Comparison of ENCODE assay signal across 20 cellular contexts in genomic region chr17:47665655-47666054, GRCh38. TPM values are rescaled to one million over a fixed set of nuclear protein-coding genes. Genes with fewer than 3 reads are reported as not detected.
DNase-seq lines count a peak whose midpoint lies in the region; ATAC-seq and TF ChIP-seq lines count a peak whose summit lies in the region.
"Had no signal": no experiment of that assay in that cellular context is flagged by ENCODE, and none has a peak within 500 bp of the region (broad histone marks: within the 10 kb centered on the region; RNA-seq: fewer than 3 reads in every experiment).

No MANE protein-coding gene starts in this region.

- H2AFZ ChIP-seq in GM23248 (no peak overlapping the region), MM.1S (ENCODE audit: low read length) (no peak overlapping the region)

- no peaks in the 10 kb centered on the region for H3K9me3 Mint-ChIP-seq in activated CD8-positive, alpha-beta T cell treated with anti-CD3 and anti-CD28 coated beads for 36 hours
- H3K9me3 Mint-ChIP-seq: naive B cell had no signal

- H3K4me2 ChIP-seq in GM23248 (ENCODE audit: unreplicated experiment) (no peak overlapping the region), MM.1S (ENCODE audit: low read depth, low read length) (no peak overlapping the region)
- H3K4me2 ChIP-seq: KMS-11 had no signal

- no peak for ATAC-seq in activated CD8-positive, alpha-beta T cell treated with anti-CD3 and anti-CD28 coated beads for 36 hours
- no peak for ATAC-seq in HG02763 (IDR thresholded peaks at IDR 0.05; ENCODE audit: unreplicated experiment)
- ATAC-seq: activated CD8-positive, alpha-beta T cell treated with anti-CD3 and anti-CD28 coated beads, Interleukin-2, amount 10 ng/mL, durations not matched to agents 7 days and 5 days; body of pancreas; PC-3 had no signal

- peaks cover 93% of the 10 kb centered on the region for H3K36me3 ChIP-seq in GM23248 (ENCODE audit: low read depth)
- H3K36me3 ChIP-seq in MM.1S (replicated peaks; ENCODE audit: insufficient read depth, low read length): peaks cover 49% of the 10 kb centered on the region

- peaks cover 22% of the 10 kb centered on the region for H3K4me1 Mint-ChIP-seq in activated CD8-positive, alpha-beta T cell treated with anti-CD3 and anti-CD28 coated beads for 36 hours (ENCODE audit: low read depth)

- H3K4me1 ChIP-seq in GM23248 (ENCODE audit: insufficient read depth) (no peaks in the 10 kb centered on the region), MM.1S (ENCODE audit: low read length) (peaks cover 37% of the 10 kb centered on the region)
- H3K4me1 ChIP-seq: body of pancreas had no signal

- peaks cover 94% of the 10 kb centered on the region for H3K79me2 ChIP-seq in GM23248 (ENCODE audit: insufficient read depth)
- peaks cover 89% of the 10 kb centered on the region for H3K79me2 ChIP-seq in MM.1S (ENCODE audit: low read length)

- POLR2A ChIA-PET in activated CD8-positive, alpha-beta T cell treated with anti-CD3 and anti-CD28 coated beads for 36 hours (lab: Charles Lee): interaction anchor here (1.3 to 26.8 kb wide), 6 partner anchors 4 to 125 kb away, joined by 3 to 583 read pairs (median 12); partner anchors contain the start of gene KPNB1

- WGBS in GM23248 (ENCODE audit: low coverage in 1 of 2, low lambda C conversion rate in 2 of 2, missing lambda C conversion rate in 2 of 2), 2 experiments: 36 to 43% methylated on average over 3 of the region's 3 CpGs

- CTCF ChIA-PET in activated CD8-positive, alpha-beta T cell treated with anti-CD3 and anti-CD28 coated beads for 36 hours (lab: Charles Lee): interaction anchor here (0.6 to 6.2 kb wide), 14 partner anchors 8 to 260 kb away, joined by 3 to 92 read pairs (median 7); partner anchors contain the start of genes KPNB1 and TBX21

- in situ Hi-C loops in GM23248 (cut with MboI): no loop called here

- intact Hi-C loops in activated CD8-positive, alpha-beta T cell treated with anti-CD3 and anti-CD28 coated beads for 36 hours (cut with micrococcal nuclease): no loop called here

- DNase-seq in AG10803 (ENCODE audit: low read depth) (peak; percentile 88), GM23248 (peak; percentile 75), SKM-1 treated with dmso at 0.1 percent for 144 hours (lab: John Stamatoyannopoulos, UW; ENCODE audit: unreplicated experiment) (peak; percentile 62), fibroblast of villous mesenchyme (ENCODE audit: low read depth) (peak; percentile 75), cerebellar nuclear complex (lab: John Stamatoyannopoulos, UW) (no peak), MM.1S (no peak)
- DNase-seq in activated CD8-positive, alpha-beta T cell treated with anti-CD3 and anti-CD28 coated beads for 36 hours: no peak
- DNase-seq: activated CD8-positive, alpha-beta T cell treated with anti-CD3 and anti-CD28 coated beads, Interleukin-2, amount 10 ng/mL, durations not matched to agents 7 days and 5 days; body of pancreas; DMS79; effector CD4-positive, alpha-beta T cell; lower lobe of right lung; naive B cell; NCI-H187 treated with DMSO at 0.1 percent for 48 hours; NCI-H510A treated with DMSO at 0.1 percent for 48 hours; PC-3; stimulated activated CD8-positive, alpha-beta memory T cell treated with anti-CD3 and anti-CD28 coated beads, Interleukin-4, amount 100 ng/mL, for 48 hours had no signal

- peak overlapping the region; percentile 46 for H3K27ac ChIP-seq in GM23248
- H3K27ac ChIP-seq in MM.1S (ENCODE audit: low read length): no peak overlapping the region
- H3K27ac ChIP-seq: body of pancreas, C4-2B, KMS-11, lower lobe of right lung had no signal

- H3K9me2 ChIP-seq in GM23248 (ENCODE audit: insufficient read depth) (no peaks in the 10 kb centered on the region), MM.1S (replicated peaks; ENCODE audit: insufficient read depth, low read length) (no peaks in the 10 kb centered on the region)

- TF ChIP-seq CTCF in AG10803 (conservative IDR thresholded peaks at IDR 0.05; ENCODE audit: low read length) (no peak), fibroblast of villous mesenchyme (IDR thresholded peaks at IDR 0.05; ENCODE audit: insufficient read depth, low read depth, low read length) (no peak), MM.1S (IDR thresholded peaks at IDR 0.05; ENCODE audit: low read length) (no peak)
- no peak for TF ChIP-seq CTCF in activated CD8-positive, alpha-beta T cell treated with anti-CD3 and anti-CD28 coated beads for 36 hours (IDR thresholded peaks at IDR 0.05)

- peaks cover 62% of the 10 kb centered on the region for H3F3A ChIP-seq in GM23248 (ENCODE audit: insufficient read depth)
- H3F3A ChIP-seq in MM.1S (ENCODE audit: insufficient read depth, low read length): peaks cover 20% of the 10 kb centered on the region

- H4K20me1 ChIP-seq in GM23248 (ENCODE audit: insufficient read depth) (0 out of 2 replicates have a peak, but pooled peaks cover 3% of the 10 kb centered on the region), MM.1S (ENCODE audit: insufficient read depth, low read length) (peaks cover 19% of the 10 kb centered on the region; the same call in 1 of the 2 replicates)

- H3K4me3 Mint-ChIP-seq in activated CD8-positive, alpha-beta T cell treated with anti-CD3 and anti-CD28 coated beads for 36 hours: no peak overlapping the region
- H3K4me3 Mint-ChIP-seq: activated CD8-positive, alpha-beta T cell treated with anti-CD3 and anti-CD28 coated beads, Interleukin-2, amount 10 ng/mL, durations not matched to agents 7 days and 5 days; naive B cell had no signal

- H3K9me3 ChIP-seq in GM23248 (ENCODE audit: low read depth) (no peaks in the 10 kb centered on the region), MM.1S (replicated peaks; ENCODE audit: insufficient read depth, low read length) (no peaks in the 10 kb centered on the region)
- H3K9me3 ChIP-seq: body of pancreas, lower lobe of right lung had no signal

- H3K36me3 Mint-ChIP-seq in activated CD8-positive, alpha-beta T cell treated with anti-CD3 and anti-CD28 coated beads for 36 hours (ENCODE audit: low read depth): peaks cover 73% of the 10 kb centered on the region

- H3K27ac Mint-ChIP-seq in activated CD8-positive, alpha-beta T cell treated with anti-CD3 and anti-CD28 coated beads for 36 hours: no peak overlapping the region
- H3K27ac Mint-ChIP-seq: activated CD8-positive, alpha-beta T cell treated with anti-CD3 and anti-CD28 coated beads, Interleukin-2, amount 10 ng/mL, durations not matched to agents 7 days and 5 days had no signal

- H3K4me3 ChIP-seq in AG10803 (ENCODE audit: low read length) (no peak overlapping the region), GM23248 (no peak overlapping the region), fibroblast of villous mesenchyme (ENCODE audit: low read depth, low read length) (no peak overlapping the region), MM.1S (ENCODE audit: low read length) (no peak overlapping the region)
- H3K4me3 ChIP-seq: body of pancreas, lower lobe of right lung had no signal

- no peaks in the 10 kb centered on the region for H3K27me3 ChIP-seq in GM23248 (replicated peaks; ENCODE audit: insufficient read depth)
- no peaks in the 10 kb centered on the region for H3K27me3 ChIP-seq in MM.1S (replicated peaks; ENCODE audit: insufficient read depth, low read length)
- H3K27me3 ChIP-seq: body of pancreas had no signal

- H3K9ac ChIP-seq in GM23248 (no peak overlapping the region), MM.1S (ENCODE audit: low read length) (no peak overlapping the region)
- H3K9ac ChIP-seq: KMS-11 had no signal

- H3K27me3 Mint-ChIP-seq in activated CD8-positive, alpha-beta T cell treated with anti-CD3 and anti-CD28 coated beads for 36 hours: no peaks in the 10 kb centered on the region
- H3K27me3 Mint-ChIP-seq: naive B cell had no signal

RNA-seq across cellular contexts. Expression of gene KPNB1, which starts 15.9 kb away (rescaled TPM):
- total RNA-seq in GM23248 (2014; rRNA removed; shearing (Covaris generic)): 421 and 423 TPM in 2 replicates
- 54.5 and 59.5 TPM in 2 replicates for polyA plus RNA-seq in GM23248 (2016; fragmentation: Nextera tagmentation; extraction: Ambion mirVana)
- 325 and 443 TPM in 2 replicates for total RNA-seq in fibroblast of villous mesenchyme
- total RNA-seq in activated CD8-positive, alpha-beta T cell treated with anti-CD3 and anti-CD28 coated beads for 36 hours: 100 to 1,000 TPM; 589 to 605 TPM

RNA-seq across cellular contexts. Expression of gene TBKBP1, which starts 28.3 kb away (rescaled TPM):
- 12.3 and 25.8 TPM in 2 replicates for total RNA-seq in GM23248 (2014; rRNA removed; shearing (Covaris generic))
- polyA plus RNA-seq in GM23248 (2016; fragmentation: Nextera tagmentation; extraction: Ambion mirVana): 1.1 and 1.2 TPM in 2 replicates
- total RNA-seq in fibroblast of villous mesenchyme: 10.0 and 11.2 TPM in 2 replicates
- 10 to 100 TPM; 12.4 to 13.6 TPM for total RNA-seq in activated CD8-positive, alpha-beta T cell treated with anti-CD3 and anti-CD28 coated beads for 36 hours

Comparison
In these comparisons a context has a peak if more than half of its experiments do, and no peak if none do; other contexts are left out.
1. DNase-seq: peak in AG10803 (single experiment), GM23248 (single experiment), SKM-1 treated with dmso at 0.1 percent for 144 hours (single experiment) and fibroblast of villous mesenchyme (single experiment); none in activated CD8-positive, alpha-beta T cell treated with anti-CD3 and anti-CD28 coated beads for 36 hours (single experiment), cerebellar nuclear complex (0 of 2) and MM.1S (single experiment).